ENCODE assay signal across 23 cellular contexts in genomic region chr1:52045236-52045635, GRCh38. TPM values are rescaled to one million over a fixed set of nuclear protein-coding genes. Genes with fewer than 3 reads are reported as not detected.
"Had no signal": no experiment of that assay in that cellular context is flagged by ENCODE, and none has a peak within 500 bp of the region (broad histone marks: within the 10 kb centered on the region; RNA-seq: fewer than 3 reads in every experiment).

No MANE protein-coding gene starts in this region.

- DNase-seq: Karpas-422, KG1, MG63, NCI-H1092, NCI-H1105 treated with DMSO at 0.1 percent for 48 hours, NCI-H1417 treated with DMSO at 0.1 percent for 48 hours, NCI-H146, NCI-H1694 treated with DMSO at 0.1 percent for 48 hours, NCI-H1930, NCI-H2081, NCI-H2107, NCI-H345, NCI-H446 treated with DMSO at 0.1 percent for 48 hours, NCI-H510A treated with DMSO at 0.1 percent for 48 hours, NCI-H526, PC-3, SHP77 treated with DMSO at 0.1 percent for 48 hours, SJCRH30, T-helper 1 cell, T-helper 2 cell had no signal

- H3K9me3 ChIP-seq: MG63, SJCRH30 had no signal

- ATAC-seq: Panc1, PC-3, Right ventricle myocardium inferior, SK-N-SH treated with all-trans-retinoic acid at 6 μM for 48 hours had no signal

RNA-seq across cellular contexts. Expression of gene RAB3B, which starts 54.7 kb away (rescaled TPM):
- total RNA-seq: Right ventricle myocardium inferior had no signal
